In the genomic region with DNA sequence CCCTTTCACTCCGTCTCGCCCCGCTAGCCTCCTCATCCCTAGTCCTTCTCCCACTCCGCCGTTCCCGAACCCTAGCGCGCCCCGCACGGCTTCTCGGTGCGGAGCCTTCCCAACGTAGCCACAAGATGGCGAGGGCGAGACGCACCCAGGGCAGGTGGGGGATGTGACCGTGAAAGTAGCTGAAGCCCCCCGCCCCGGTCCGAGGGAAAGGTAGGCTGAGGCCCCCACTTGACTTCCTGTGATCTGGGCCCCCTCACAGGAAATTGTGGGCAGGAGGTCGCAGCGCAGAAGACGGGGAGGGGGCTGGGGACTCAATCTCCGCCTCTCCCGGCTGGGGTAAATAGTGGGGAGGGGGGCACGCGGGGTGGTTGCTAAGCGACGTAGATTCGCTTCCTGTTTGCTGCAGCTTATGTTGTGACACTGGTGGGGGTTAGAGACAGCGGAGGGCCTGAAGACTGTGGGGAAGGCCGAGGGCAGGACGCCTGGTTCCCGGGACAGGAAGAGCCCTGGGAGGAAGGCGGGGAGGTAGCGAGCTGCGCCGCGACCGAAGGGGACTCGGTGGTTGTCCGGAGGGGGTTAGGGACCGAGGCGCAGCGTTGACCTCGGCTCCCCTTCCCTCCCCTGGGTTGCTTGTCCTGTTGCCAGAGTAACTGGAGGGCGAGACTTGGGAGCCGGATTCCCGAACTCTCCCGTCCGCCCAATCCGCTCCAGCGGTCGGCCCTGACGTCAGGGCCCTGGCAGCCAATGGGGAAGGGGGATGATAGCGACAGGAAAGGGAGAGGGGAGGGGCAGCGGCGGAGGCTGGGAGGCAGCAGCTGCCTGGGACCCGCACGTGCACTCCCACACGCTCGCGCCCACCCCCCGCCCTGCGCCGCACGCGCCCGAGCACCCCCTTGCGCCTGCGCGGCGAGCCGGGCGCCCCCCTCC, we compare ENCODE assay signal across 1 cellular context.
A peak's percentile ranks its signal among the peaks of the same experiment; 100 is the strongest.
TF ChIP-seq lines count a peak whose summit lies in the region.

No MANE protein-coding gene starts in this region.

TF ChIP-seq in HepG2, 621 proteins besides CTCF, POLR2A, EP300 and RAD21 (continued from another document and continues in another):
- TF ChIP-seq, protein P1, sequence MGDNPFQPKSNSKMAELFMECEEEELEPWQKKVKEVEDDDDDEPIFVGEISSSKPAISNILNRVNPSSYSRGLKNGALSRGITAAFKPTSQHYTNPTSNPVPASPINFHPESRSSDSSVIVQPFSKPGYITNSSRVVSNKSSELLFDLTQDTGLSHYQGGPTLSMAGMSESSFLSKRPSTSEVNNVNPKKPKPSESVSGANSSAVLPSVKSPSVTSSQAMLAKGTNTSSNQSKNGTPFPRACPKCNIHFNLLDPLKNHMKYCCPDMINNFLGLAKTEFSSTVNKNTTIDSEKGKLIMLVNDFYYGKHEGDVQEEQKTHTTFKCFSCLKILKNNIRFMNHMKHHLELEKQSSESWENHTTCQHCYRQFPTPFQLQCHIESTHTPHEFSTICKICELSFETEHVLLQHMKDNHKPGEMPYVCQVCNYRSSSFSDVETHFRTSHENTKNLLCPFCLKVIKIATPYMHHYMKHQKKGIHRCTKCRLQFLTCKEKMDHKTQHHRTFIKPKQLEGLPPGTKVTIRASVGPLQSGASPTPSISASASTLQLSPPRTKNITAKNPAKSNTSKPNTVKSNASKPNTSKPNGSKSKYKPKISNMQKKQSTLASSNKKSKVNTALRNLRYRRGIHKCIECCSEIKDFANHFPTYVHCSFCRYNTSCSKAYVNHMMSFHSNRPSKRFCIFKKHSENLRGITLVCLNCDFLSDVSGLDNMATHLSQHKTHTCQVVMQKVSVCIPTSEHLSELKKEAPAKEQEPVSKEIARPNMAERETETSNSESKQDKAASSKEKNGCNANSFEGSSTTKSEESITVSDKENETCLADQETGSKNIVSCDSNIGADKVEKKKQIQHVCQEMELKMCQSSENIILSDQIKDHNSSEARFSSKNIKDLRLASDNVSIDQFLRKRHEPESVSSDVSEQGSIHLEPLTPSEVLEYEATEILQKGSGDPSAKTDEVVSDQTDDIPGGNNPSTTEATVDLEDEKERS (CRISPR knock-in tag; IDR thresholded peaks at IDR 0.05), result no peak
- TF ChIP-seq SALL2 (CRISPR knock-in tag; IDR thresholded peaks at IDR 0.05), result no peak
- TF ChIP-seq MIXL1 (CRISPR knock-in tag; IDR thresholded peaks at IDR 0.05), result 0 out of 2 replicates have a peak, but pooled peaks have one; percentile 36
- TF ChIP-seq, protein P2, sequence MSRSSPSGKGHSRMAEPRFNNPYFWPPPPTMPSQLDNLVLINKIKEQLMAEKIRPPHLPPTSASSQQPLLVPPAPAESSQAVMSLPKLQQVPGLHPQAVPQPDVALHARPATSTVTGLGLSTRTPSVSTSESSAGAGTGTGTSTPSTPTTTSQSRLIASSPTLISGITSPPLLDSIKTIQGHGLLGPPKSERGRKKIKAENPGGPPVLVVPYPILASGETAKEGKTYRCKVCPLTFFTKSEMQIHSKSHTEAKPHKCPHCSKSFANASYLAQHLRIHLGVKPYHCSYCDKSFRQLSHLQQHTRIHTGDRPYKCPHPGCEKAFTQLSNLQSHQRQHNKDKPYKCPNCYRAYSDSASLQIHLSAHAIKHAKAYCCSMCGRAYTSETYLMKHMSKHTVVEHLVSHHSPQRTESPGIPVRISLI (CRISPR knock-in tag; IDR thresholded peaks at IDR 0.05; ENCODE audit: borderline replicate concordance), result no peak
- peak; percentile 55; the same call in 1 of the 2 replicates for TF ChIP-seq TOPORS (CRISPR knock-in tag; IDR thresholded peaks at IDR 0.05)
- peak; percentile 89 for TF ChIP-seq RFXANK (CRISPR knock-in tag; IDR thresholded peaks at IDR 0.05)
- TF ChIP-seq, protein P3, sequence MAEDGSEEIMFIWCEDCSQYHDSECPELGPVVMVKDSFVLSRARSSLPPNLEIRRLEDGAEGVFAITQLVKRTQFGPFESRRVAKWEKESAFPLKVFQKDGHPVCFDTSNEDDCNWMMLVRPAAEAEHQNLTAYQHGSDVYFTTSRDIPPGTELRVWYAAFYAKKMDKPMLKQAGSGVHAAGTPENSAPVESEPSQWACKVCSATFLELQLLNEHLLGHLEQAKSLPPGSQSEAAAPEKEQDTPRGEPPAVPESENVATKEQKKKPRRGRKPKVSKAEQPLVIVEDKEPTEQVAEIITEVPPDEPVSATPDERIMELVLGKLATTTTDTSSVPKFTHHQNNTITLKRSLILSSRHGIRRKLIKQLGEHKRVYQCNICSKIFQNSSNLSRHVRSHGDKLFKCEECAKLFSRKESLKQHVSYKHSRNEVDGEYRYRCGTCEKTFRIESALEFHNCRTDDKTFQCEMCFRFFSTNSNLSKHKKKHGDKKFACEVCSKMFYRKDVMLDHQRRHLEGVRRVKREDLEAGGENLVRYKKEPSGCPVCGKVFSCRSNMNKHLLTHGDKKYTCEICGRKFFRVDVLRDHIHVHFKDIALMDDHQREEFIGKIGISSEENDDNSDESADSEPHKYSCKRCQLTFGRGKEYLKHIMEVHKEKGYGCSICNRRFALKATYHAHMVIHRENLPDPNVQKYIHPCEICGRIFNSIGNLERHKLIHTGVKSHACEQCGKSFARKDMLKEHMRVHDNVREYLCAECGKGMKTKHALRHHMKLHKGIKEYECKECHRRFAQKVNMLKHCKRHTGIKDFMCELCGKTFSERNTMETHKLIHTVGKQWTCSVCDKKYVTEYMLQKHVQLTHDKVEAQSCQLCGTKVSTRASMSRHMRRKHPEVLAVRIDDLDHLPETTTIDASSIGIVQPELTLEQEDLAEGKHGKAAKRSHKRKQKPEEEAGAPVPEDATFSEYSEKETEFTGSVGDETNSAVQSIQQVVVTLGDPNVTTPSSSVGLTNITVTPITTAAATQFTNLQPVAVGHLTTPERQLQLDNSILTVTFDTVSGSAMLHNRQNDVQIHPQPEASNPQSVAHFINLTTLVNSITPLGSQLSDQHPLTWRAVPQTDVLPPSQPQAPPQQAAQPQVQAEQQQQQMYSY (CRISPR knock-in tag; IDR thresholded peaks at IDR 0.05), result peak; percentile 76; the same call in 1 of the 2 replicates
- TF ChIP-seq, protein P4, sequence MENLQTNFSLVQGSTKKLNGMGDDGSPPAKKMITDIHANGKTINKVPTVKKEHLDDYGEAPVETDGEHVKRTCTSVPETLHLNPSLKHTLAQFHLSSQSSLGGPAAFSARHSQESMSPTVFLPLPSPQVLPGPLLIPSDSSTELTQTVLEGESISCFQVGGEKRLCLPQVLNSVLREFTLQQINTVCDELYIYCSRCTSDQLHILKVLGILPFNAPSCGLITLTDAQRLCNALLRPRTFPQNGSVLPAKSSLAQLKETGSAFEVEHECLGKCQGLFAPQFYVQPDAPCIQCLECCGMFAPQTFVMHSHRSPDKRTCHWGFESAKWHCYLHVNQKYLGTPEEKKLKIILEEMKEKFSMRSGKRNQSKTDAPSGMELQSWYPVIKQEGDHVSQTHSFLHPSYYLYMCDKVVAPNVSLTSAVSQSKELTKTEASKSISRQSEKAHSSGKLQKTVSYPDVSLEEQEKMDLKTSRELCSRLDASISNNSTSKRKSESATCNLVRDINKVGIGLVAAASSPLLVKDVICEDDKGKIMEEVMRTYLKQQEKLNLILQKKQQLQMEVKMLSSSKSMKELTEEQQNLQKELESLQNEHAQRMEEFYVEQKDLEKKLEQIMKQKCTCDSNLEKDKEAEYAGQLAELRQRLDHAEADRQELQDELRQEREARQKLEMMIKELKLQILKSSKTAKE (CRISPR knock-in tag; IDR thresholded peaks at IDR 0.05; ENCODE audit: borderline replicate concordance), result peak; percentile 79
- TF ChIP-seq, protein P5, sequence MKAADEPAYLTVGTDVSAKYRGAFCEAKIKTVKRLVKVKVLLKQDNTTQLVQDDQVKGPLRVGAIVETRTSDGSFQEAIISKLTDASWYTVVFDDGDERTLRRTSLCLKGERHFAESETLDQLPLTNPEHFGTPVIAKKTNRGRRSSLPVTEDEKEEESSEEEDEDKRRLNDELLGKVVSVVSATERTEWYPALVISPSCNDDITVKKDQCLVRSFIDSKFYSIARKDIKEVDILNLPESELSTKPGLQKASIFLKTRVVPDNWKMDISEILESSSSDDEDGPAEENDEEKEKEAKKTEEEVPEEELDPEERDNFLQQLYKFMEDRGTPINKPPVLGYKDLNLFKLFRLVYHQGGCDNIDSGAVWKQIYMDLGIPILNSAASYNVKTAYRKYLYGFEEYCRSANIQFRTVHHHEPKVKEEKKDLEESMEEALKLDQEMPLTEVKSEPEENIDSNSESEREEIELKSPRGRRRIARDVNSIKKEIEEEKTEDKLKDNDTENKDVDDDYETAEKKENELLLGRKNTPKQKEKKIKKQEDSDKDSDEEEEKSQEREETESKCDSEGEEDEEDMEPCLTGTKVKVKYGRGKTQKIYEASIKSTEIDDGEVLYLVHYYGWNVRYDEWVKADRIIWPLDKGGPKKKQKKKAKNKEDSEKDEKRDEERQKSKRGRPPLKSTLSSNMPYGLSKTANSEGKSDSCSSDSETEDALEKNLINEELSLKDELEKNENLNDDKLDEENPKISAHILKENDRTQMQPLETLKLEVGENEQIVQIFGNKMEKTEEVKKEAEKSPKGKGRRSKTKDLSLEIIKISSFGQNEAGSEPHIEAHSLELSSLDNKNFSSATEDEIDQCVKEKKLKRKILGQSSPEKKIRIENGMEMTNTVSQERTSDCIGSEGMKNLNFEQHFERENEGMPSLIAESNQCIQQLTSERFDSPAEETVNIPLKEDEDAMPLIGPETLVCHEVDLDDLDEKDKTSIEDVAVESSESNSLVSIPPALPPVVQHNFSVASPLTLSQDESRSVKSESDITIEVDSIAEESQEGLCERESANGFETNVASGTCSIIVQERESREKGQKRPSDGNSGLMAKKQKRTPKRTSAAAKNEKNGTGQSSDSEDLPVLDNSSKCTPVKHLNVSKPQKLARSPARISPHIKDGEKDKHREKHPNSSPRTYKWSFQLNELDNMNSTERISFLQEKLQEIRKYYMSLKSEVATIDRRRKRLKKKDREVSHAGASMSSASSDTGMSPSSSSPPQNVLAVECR (CRISPR knock-in tag; IDR thresholded peaks at IDR 0.05; ENCODE audit: borderline replicate concordance), result peak; percentile 79
- no peak for TF ChIP-seq RORA (CRISPR knock-in tag; IDR thresholded peaks at IDR 0.05)
- TF ChIP-seq ZNF558 (CRISPR knock-in tag; IDR thresholded peaks at IDR 0.05; ENCODE audit: borderline replicate concordance), result peak; percentile 64; the same call in 1 of the 2 replicates
- TF ChIP-seq, protein P6, sequence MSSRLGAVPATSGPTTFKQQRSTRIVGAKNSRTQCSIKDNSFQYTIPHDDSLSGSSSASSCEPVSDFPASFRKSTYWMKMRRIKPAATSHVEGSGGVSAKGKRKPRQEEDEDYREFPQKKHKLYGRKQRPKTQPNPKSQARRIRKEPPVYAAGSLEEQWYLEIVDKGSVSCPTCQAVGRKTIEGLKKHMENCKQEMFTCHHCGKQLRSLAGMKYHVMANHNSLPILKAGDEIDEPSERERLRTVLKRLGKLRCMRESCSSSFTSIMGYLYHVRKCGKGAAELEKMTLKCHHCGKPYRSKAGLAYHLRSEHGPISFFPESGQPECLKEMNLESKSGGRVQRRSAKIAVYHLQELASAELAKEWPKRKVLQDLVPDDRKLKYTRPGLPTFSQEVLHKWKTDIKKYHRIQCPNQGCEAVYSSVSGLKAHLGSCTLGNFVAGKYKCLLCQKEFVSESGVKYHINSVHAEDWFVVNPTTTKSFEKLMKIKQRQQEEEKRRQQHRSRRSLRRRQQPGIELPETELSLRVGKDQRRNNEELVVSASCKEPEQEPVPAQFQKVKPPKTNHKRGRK (CRISPR knock-in tag; IDR thresholded peaks at IDR 0.05), result 0 out of 2 replicates have a peak, but pooled peaks have one; percentile 14
- TF ChIP-seq ZBTB7B (CRISPR knock-in tag; IDR thresholded peaks at IDR 0.05), result peak; percentile 42; the same call in 1 of the 2 replicates
- peak; percentile 67; the same call in 1 of the 2 replicates for TF ChIP-seq MTA1 (CRISPR knock-in tag; IDR thresholded peaks at IDR 0.05; ENCODE audit: borderline replicate concordance)
- no peak for TF ChIP-seq ZNF776 (CRISPR knock-in tag; IDR thresholded peaks at IDR 0.05)
- TF ChIP-seq, protein P7, sequence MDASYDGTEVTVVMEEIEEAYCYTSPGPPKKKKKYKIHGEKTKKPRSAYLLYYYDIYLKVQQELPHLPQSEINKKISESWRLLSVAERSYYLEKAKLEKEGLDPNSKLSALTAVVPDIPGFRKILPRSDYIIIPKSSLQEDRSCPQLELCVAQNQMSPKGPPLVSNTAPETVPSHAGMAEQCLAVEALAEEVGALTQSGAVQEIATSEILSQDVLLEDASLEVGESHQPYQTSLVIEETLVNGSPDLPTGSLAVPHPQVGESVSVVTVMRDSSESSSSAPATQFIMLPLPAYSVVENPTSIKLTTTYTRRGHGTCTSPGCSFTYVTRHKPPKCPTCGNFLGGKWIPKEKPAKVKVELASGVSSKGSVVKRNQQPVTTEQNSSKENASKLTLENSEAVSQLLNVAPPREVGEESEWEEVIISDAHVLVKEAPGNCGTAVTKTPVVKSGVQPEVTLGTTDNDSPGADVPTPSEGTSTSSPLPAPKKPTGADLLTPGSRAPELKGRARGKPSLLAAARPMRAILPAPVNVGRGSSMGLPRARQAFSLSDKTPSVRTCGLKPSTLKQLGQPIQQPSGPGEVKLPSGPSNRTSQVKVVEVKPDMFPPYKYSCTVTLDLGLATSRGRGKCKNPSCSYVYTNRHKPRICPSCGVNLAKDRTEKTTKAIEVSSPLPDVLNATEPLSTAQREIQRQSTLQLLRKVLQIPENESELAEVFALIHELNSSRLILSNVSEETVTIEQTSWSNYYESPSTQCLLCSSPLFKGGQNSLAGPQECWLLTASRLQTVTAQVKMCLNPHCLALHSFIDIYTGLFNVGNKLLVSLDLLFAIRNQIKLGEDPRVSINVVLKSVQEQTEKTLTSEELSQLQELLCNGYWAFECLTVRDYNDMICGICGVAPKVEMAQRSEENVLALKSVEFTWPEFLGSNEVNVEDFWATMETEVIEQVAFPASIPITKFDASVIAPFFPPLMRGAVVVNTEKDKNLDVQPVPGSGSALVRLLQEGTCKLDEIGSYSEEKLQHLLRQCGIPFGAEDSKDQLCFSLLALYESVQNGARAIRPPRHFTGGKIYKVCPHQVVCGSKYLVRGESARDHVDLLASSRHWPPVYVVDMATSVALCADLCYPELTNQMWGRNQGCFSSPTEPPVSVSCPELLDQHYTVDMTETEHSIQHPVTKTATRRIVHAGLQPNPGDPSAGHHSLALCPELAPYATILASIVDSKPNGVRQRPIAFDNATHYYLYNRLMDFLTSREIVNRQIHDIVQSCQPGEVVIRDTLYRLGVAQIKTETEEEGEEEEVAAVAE (CRISPR knock-in tag; IDR thresholded peaks at IDR 0.05; ENCODE audit: borderline replicate concordance), result peak; percentile 83; the same call in 1 of the 2 replicates
- no peak; the same call in 1 of the 2 replicates for TF ChIP-seq ZNF761 (CRISPR knock-in tag; conservative IDR thresholded peaks at IDR 0.05)
- TF ChIP-seq ZNF605 (CRISPR knock-in tag; IDR thresholded peaks at IDR 0.05), result peak; percentile 17; the same call in 1 of the 2 replicates
- peak; percentile 52; the same call in 1 of the 2 replicates for TF ChIP-seq ZNF501 (CRISPR knock-in tag; IDR thresholded peaks at IDR 0.05)
- TF ChIP-seq MED1 (CRISPR knock-in tag; IDR thresholded peaks at IDR 0.05), result peak; percentile 57
- TF ChIP-seq TEAD3 (CRISPR knock-in tag; optimal IDR thresholded peaks at IDR 0.05; ENCODE audit: borderline replicate concordance), result peak; percentile 8
